Comparison of ENCODE assay signal across 23 cellular contexts in genomic region chr4:54843106-54843505, GRCh38.
DNase-seq lines count a peak whose midpoint lies in the region; ATAC-seq and TF ChIP-seq lines count a peak whose summit lies in the region.
"Had no signal": no experiment of that assay in that cellular context is flagged by ENCODE, and none has a peak within 500 bp of the region (broad histone marks: within the 10 kb centered on the region; RNA-seq: fewer than 3 reads in every experiment).

No MANE protein-coding gene starts in this region.

- intact Hi-C loops in Right ventricle myocardium superior (cut with DNase I), result no loop called here
- intact Hi-C loops in left ventricle myocardium superior (cut with micrococcal nuclease), result no loop called here
- intact Hi-C loops in testis (cut with DNase I; ENCODE audit: low total_unique reads), result no loop called here

- H3K4me1 ChIP-seq in right atrium auricular region (no peaks in the 10 kb centered on the region), testis (no peaks in the 10 kb centered on the region)
- H3K4me1 ChIP-seq: Caco-2 had no signal

- H3K9me3 ChIP-seq in right atrium auricular region (no peaks in the 10 kb centered on the region), testis (no peaks in the 10 kb centered on the region)
- H3K9me3 ChIP-seq: BLaER1, Caco-2, SK-N-SH had no signal

- ATAC-seq in Right ventricle myocardium superior (ENCODE audit: poor library complexity), result peak; percentile 79
- peak; percentile 72 for ATAC-seq in left ventricle myocardium superior
- no peak for ATAC-seq in HG03108 (IDR thresholded peaks at IDR 0.05; ENCODE audit: unreplicated experiment)

- no peak for TF ChIP-seq POLR2A in testis (IDR thresholded peaks at IDR 0.05)

- 84 to 88% methylated on average over 6 of the region's 6 CpGs for WGBS in testis, 2 donors

- DNase-seq in Right ventricle myocardium superior (no peak), right atrium auricular region (ENCODE audit: low spot score) (no peak), SK-MEL-5 (ENCODE audit: low read depth, low spot score) (peak; percentile 66), left ventricle myocardium superior (no peak), testis (no peak)
- no peak for DNase-seq in activated effector memory CD4-positive, alpha-beta T cell treated with Interleukin-2 at 50 U/mL for 16 hours
- DNase-seq: Caco-2; CD4-positive, alpha-beta memory T cell; DMS79 treated with DMSO at 0.1 percent for 48 hours; GF-D8; NCI-H1092; NCI-H1417 treated with DMSO at 0.1 percent for 48 hours; NCI-H1694 treated with DMSO at 0.1 percent for 48 hours; NCI-H2081; NCI-H2227 treated with DMSO at 0.1 percent for 48 hours; NCI-H748 treated with DMSO at 0.1 percent for 48 hours; PC-9; RPMI8226; SIG-M5; SK-N-SH; SW 1271 had no signal

- no peak for TF ChIP-seq CTCF in right atrium auricular region (IDR thresholded peaks at IDR 0.05)
- TF ChIP-seq CTCF in testis (IDR thresholded peaks at IDR 0.05), result no peak

- H3K27me3 ChIP-seq in right atrium auricular region, result no peaks in the 10 kb centered on the region
- no peaks in the 10 kb centered on the region for H3K27me3 ChIP-seq in testis
- H3K27me3 ChIP-seq: BLaER1 had no signal

- H3K27ac ChIP-seq in right atrium auricular region, result no peak overlapping the region
- H3K27ac ChIP-seq in testis, result no peak overlapping the region
- H3K27ac ChIP-seq: BLaER1, PC-9 had no signal

- H3K4me3 ChIP-seq in right atrium auricular region (no peak overlapping the region), testis (no peak overlapping the region)
- H3K4me3 ChIP-seq: BLaER1, PC-9 had no signal

- H3K36me3 ChIP-seq in right atrium auricular region, result no peaks in the 10 kb centered on the region
- H3K36me3 ChIP-seq in testis (ENCODE audit: low read depth, missing control alignments), result no peaks in the 10 kb centered on the region
- H3K36me3 ChIP-seq: BLaER1 had no signal

- in situ Hi-C loops in SK-MEL-5 (cut with HindIII; ENCODE audit: low pct_unique_long_range_greater_than_20kb, low sequenced_read_pairs), result no loop called here
